Comparison of ENCODE assay signal across 11 cellular contexts in the genomic region with DNA sequence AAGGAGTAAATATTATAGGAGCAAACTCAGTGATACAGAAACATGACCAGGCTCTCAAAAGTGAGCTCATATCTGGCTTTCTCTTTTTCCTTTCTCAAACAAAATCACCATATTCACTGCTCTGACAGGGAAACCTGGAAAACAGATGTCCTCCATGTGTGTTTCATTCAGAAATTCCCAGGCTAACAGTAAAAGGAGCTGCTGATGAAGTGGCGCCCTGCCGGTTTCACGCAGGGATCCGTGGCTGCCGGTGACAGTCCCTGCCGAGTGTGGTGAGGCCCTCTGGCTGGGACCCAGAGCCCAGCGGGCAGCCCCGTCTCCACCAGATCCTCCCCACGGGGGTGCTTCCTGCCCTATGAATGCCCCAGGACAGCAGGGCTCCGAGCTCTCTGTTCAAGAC.
A peak's percentile ranks its signal among the peaks of the same experiment; 100 is the strongest.
DNase-seq lines count a peak whose midpoint lies in the region; ATAC-seq and TF ChIP-seq lines count a peak whose summit lies in the region.
"Had no signal": no experiment of that assay in that cellular context is flagged by ENCODE, and none has a peak within 500 bp of the region (broad histone marks: within the 10 kb centered on the region; RNA-seq: fewer than 3 reads in every experiment).

No MANE protein-coding gene starts in this region.

- no peaks in the 10 kb centered on the region for H3K9me3 Mint-ChIP-seq in MCF 10A (ENCODE audit: unreplicated experiment)
- H3K9me3 Mint-ChIP-seq: immature natural killer cell had no signal

- TF ChIP-seq CTCF in HFF-Myc (IDR thresholded peaks at IDR 0.05; ENCODE audit: low read depth, low read length, missing control alignments): no peak
- TF ChIP-seq CTCF in MCF 10A (IDR thresholded peaks at IDR 0.05; ENCODE audit: unreplicated experiment): no peak

- CTCF ChIA-PET in MCF 10A (lab: Yijun Ruan, JAX): interaction anchor here (0.5 to 9.6 kb wide), 4 partner anchors 18 to 929 kb away, joined by 3 to 132 read pairs (median 4); no protein-coding TSS in a partner anchor

- no peaks in the 10 kb centered on the region for H3K9me3 ChIP-seq in T-helper 17 cell (ENCODE audit: control insufficient read depth, low read length, poor library complexity, severe bottlenecking)
- H3K9me3 ChIP-seq: prostate gland had no signal

- no peaks in the 10 kb centered on the region for H3K4me1 Mint-ChIP-seq in T-helper 17 cell
- H3K4me1 Mint-ChIP-seq in MCF 10A (ENCODE audit: insufficient read depth, unreplicated experiment): no peaks in the 10 kb centered on the region
- H3K4me1 Mint-ChIP-seq: B cell, immature natural killer cell had no signal

- intact Hi-C loops in left cardiac atrium (cut with DNase I) (no loop called here), MCF 10A (cut with micrococcal nuclease) (no loop called here)

- no peak overlapping the region for H3K27ac Mint-ChIP-seq in T-helper 17 cell
- no peak overlapping the region for H3K27ac Mint-ChIP-seq in MCF 10A (ENCODE audit: low read depth, unreplicated experiment)
- H3K27ac Mint-ChIP-seq: B cell, immature natural killer cell had no signal

- ATAC-seq in left cardiac atrium (peak; percentile 8 to 24), T-helper 17 cell (no peak)

- POLR2A ChIA-PET in MCF 10A (lab: Yijun Ruan, JAX): no interaction called here

- peak; percentile 69 for DNase-seq in A172 (ENCODE audit: low spot score)
- peak; percentile 74 for DNase-seq in HFF-Myc (ENCODE audit: extremely low read depth, low read depth)
- peak; percentile 66 for DNase-seq in RPMI7951 (ENCODE audit: low read depth)
- DNase-seq in left cardiac atrium: no peak
- DNase-seq in NCI-H1930 (lab: John Stamatoyannopoulos, UW): no peak
- DNase-seq in MV-4-11 (lab: John Stamatoyannopoulos, UW): no peak
- DNase-seq in T-helper 17 cell: no peak
- no peak for DNase-seq in MCF 10A (ENCODE audit: unreplicated experiment)
- DNase-seq: immature natural killer cell had no signal

- peaks cover 40% of the 10 kb centered on the region for H3K27me3 Mint-ChIP-seq in T-helper 17 cell
- no peaks in the 10 kb centered on the region for H3K27me3 Mint-ChIP-seq in MCF 10A (ENCODE audit: insufficient read depth, unreplicated experiment)

- H3K36me3 Mint-ChIP-seq in T-helper 17 cell (ENCODE audit: low read depth) (peaks cover 4% of the 10 kb centered on the region), MCF 10A (ENCODE audit: insufficient read depth, unreplicated experiment) (no peaks in the 10 kb centered on the region)
- H3K36me3 Mint-ChIP-seq: immature natural killer cell had no signal

- peak overlapping the region; percentile 26 for H3K4me3 ChIP-seq in HFF-Myc (replicated peaks; ENCODE audit: low read depth, low read length)
- H3K4me3 ChIP-seq: prostate gland had no signal

- H3K4me3 Mint-ChIP-seq in T-helper 17 cell: no peak overlapping the region
- H3K4me3 Mint-ChIP-seq in MCF 10A (ENCODE audit: unreplicated experiment): no peak overlapping the region
- H3K4me3 Mint-ChIP-seq: B cell, immature natural killer cell had no signal

- no TSS peak for BruUV-seq in MCF 10A (replicated peaks; lab: Mats Ljungman, UMichigan)

Comparison
In these comparisons a context has a peak if more than half of its experiments do, and no peak if none do; other contexts are left out.
1. DNase-seq: peak in A172 (single experiment), HFF-Myc (single experiment) and RPMI7951 (single experiment); none in left cardiac atrium (single experiment), NCI-H1930 (0 of 2), MV-4-11 (single experiment), T-helper 17 cell (0 of 3) and MCF 10A (single experiment).